ENCODE assay signal across 9 cellular contexts in genomic region chr6:148441454-148441911, GRCh38.
A peak's percentile ranks its signal among the peaks of the same experiment; 100 is the strongest.
DNase-seq lines count a peak whose midpoint lies in the region; ATAC-seq, FAIRE-seq and TF ChIP-seq lines count a peak whose summit lies in the region.
"Had no signal": no experiment of that assay in that cellular context is flagged by ENCODE, and none has a peak within 500 bp of the region (broad histone marks: within the 10 kb centered on the region; RNA-seq: fewer than 3 reads in every experiment).

No MANE protein-coding gene starts in this region.

- no peak overlapping the region for H3K4me3 Mint-ChIP-seq in T-helper 17 cell
- H3K4me3 Mint-ChIP-seq in CD8-positive, alpha-beta memory T cell: no peak overlapping the region

- no peaks in the 10 kb centered on the region for H3K9me3 Mint-ChIP-seq in CD8-positive, alpha-beta memory T cell

- peaks cover 17% of the 10 kb centered on the region for H3K27me3 Mint-ChIP-seq in T-helper 17 cell
- peaks cover 8 to 10% of the 10 kb centered on the region in 2 donors for H3K27me3 Mint-ChIP-seq in CD8-positive, alpha-beta memory T cell

- POLR2A ChIA-PET in CD8-positive, alpha-beta memory T cell (lab: Charles Lee): no interaction called here

- CTCF ChIA-PET in CD8-positive, alpha-beta memory T cell (lab: Charles Lee): no interaction called here

- H3K27ac Mint-ChIP-seq in T-helper 17 cell: no peak overlapping the region
- no peak overlapping the region for H3K27ac Mint-ChIP-seq in CD8-positive, alpha-beta memory T cell

- peak overlapping the region; percentile 80 for H3K4me2 ChIP-seq in osteoblast (ENCODE audit: insufficient read depth, low read length)

- no peaks in the 10 kb centered on the region for H3K27me3 ChIP-seq in MG63
- no peaks in the 10 kb centered on the region for H3K27me3 ChIP-seq in osteoblast (ENCODE audit: insufficient read depth, low read length)
- H3K27me3 ChIP-seq in small intestine (ENCODE audit: control insufficient read depth in 2 of 2, insufficient read depth in 2 of 2, low read length in 2 of 2): no peaks in the 10 kb centered on the region
- no peaks in the 10 kb centered on the region for H3K27me3 ChIP-seq in CD8-positive, alpha-beta memory T cell (ENCODE audit: insufficient read depth, low read length, poor library complexity, severe bottlenecking)

- DNase-seq in MG63 (peak; percentile 10), osteoblast (ENCODE audit: insufficient read length, low spot score, missing footprints) (no peak), T-helper 17 cell (no peak), small intestine (no peak)
- DNase-seq in CD8-positive, alpha-beta memory T cell: no peak

- no peak for TF ChIP-seq POLR2A in GM18505 (IDR thresholded peaks at IDR 0.05; ENCODE audit: borderline replicate concordance, extremely low read depth, insufficient read depth, insufficient read length)

- TF ChIP-seq CTCF in osteoblast (IDR thresholded peaks at IDR 0.05; ENCODE audit: extremely low read depth, low read depth, low read length): no peak

- H3K4me1 Mint-ChIP-seq in T-helper 17 cell: peaks cover 5% of the 10 kb centered on the region
- H3K4me1 Mint-ChIP-seq in CD8-positive, alpha-beta memory T cell: no peaks in the 10 kb centered on the region

- H3K9me3 ChIP-seq in MG63 (no peaks in the 10 kb centered on the region), osteoblast (ENCODE audit: low read depth, low read length) (no peaks in the 10 kb centered on the region), T-helper 17 cell (ENCODE audit: control insufficient read depth, low read length, poor library complexity, severe bottlenecking) (no peaks in the 10 kb centered on the region), small intestine (ENCODE audit: control insufficient read depth, low read depth) (no peaks in the 10 kb centered on the region)
- no peaks in the 10 kb centered on the region for H3K9me3 ChIP-seq in CD8-positive, alpha-beta memory T cell (ENCODE audit: low read length)

- H3K36me3 ChIP-seq in MG63: peaks cover 7% of the 10 kb centered on the region
- H3K36me3 ChIP-seq in osteoblast (ENCODE audit: insufficient read depth, low read length): no peaks in the 10 kb centered on the region
- H3K36me3 ChIP-seq in small intestine (ENCODE audit: control insufficient read depth in 2 of 2, insufficient read depth in 2 of 2, low read length in 2 of 2): no peaks in the 10 kb centered on the region
- no peaks in the 10 kb centered on the region for H3K36me3 ChIP-seq in CD8-positive, alpha-beta memory T cell (ENCODE audit: insufficient read depth, low read length)

- H3K27ac ChIP-seq in cingulate gyrus (ENCODE audit: low read depth, low read length) (peak overlapping the region; percentile 61), osteoblast (ENCODE audit: low read depth, low read length) (peak overlapping the region; percentile 83), small intestine (ENCODE audit: low read depth in 1 of 2, low read length in 1 of 2) (peak overlapping the region in 1 of 2 donors; percentile 87)
- no peak overlapping the region for H3K27ac ChIP-seq in CD8-positive, alpha-beta memory T cell (ENCODE audit: low read depth, low read length)

- no peaks in the 10 kb centered on the region for H3K36me3 Mint-ChIP-seq in T-helper 17 cell (ENCODE audit: low read depth)
- no peaks in the 10 kb centered on the region for H3K36me3 Mint-ChIP-seq in CD8-positive, alpha-beta memory T cell

- H3K79me2 ChIP-seq in osteoblast (ENCODE audit: insufficient read depth, low read length): no peaks in the 10 kb centered on the region

- FAIRE-seq in small intestine (lab: Jason Lieb, UNC): no peak
- FAIRE-seq: islet of Langerhans had no signal

- H3K4me3 ChIP-seq in MG63: no peak overlapping the region
- peak overlapping the region; percentile 58 for H3K4me3 ChIP-seq in osteoblast (ENCODE audit: insufficient read depth, low read length)
- H3K4me3 ChIP-seq in small intestine (ENCODE audit: low read depth in 1 of 2, low read length in 2 of 2): no peak overlapping the region
- no peak overlapping the region for H3K4me3 ChIP-seq in CD8-positive, alpha-beta memory T cell (ENCODE audit: low read length)

- H3K4me1 ChIP-seq in osteoblast (ENCODE audit: insufficient read depth, low read length): peaks cover 49% of the 10 kb centered on the region
- H3K4me1 ChIP-seq in small intestine (ENCODE audit: control insufficient read depth in 2 of 2, insufficient read depth in 1 of 2, low read depth in 1 of 2, low read length in 1 of 2): no peaks in the 10 kb centered on the region
- no peaks in the 10 kb centered on the region for H3K4me1 ChIP-seq in CD8-positive, alpha-beta memory T cell (ENCODE audit: insufficient read depth, low read length)

- no peak overlapping the region for H2AFZ ChIP-seq in osteoblast (ENCODE audit: low read length)

- ATAC-seq in GM19395 (IDR thresholded peaks at IDR 0.05; ENCODE audit: unreplicated experiment): peak; percentile 76
- ATAC-seq in GM18505 (IDR thresholded peaks at IDR 0.05; ENCODE audit: unreplicated experiment): no peak
- ATAC-seq in T-helper 17 cell: no peak

- WGBS in small intestine, 3 donors: 31 to 73% (median 51%) methylated on average over 4 of the region's 4 CpGs

- H4K20me1 ChIP-seq in osteoblast (ENCODE audit: insufficient read depth, low read length): peaks cover 2% of the 10 kb centered on the region
